30 cellular contexts compared by ENCODE assay signal in the genomic region with DNA sequence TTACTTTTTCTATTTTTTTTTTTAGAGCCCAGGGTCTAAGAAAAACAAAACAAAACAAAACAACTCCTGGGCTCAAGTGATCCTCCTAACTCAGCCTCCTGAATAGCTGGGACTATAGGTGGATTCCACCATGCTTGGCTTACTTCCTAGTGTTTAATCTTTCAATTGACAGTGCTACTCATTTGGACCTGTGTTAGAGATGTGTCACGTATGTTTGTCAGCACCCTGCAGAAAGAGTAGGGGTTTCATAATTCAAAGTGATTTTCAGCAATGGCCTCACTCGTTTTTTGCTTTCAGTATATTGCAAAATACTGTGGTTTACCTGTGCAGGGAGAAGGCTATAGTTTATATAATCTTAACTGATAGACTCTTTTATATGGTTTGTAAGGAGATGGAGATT.
"Had no signal": no experiment of that assay in that cellular context is flagged by ENCODE, and none has a peak within 500 bp of the region (broad histone marks: within the 10 kb centered on the region; RNA-seq: fewer than 3 reads in every experiment).

No MANE protein-coding gene starts in this region.

- H3K9me3 ChIP-seq: colonic mucosa, esophagus squamous epithelium, heart right ventricle, left lung, mucosa of descending colon, right lobe of liver, thoracic aorta, tibial nerve, upper lobe of left lung had no signal

- H3K4me3 ChIP-seq: colonic mucosa, esophagus squamous epithelium, heart right ventricle, left lung, mucosa of descending colon, right lobe of liver, thoracic aorta, tibial nerve, upper lobe of left lung had no signal

- H3K9me3 Mint-ChIP-seq: dendritic cell treated with granulocyte-macrophage colony-stimulating factor and Interleukin-4, amounts not matched to agents 40 ng/mL and 50 ng/mL, for 4 days; mesothelial cell of epicardium; natural killer cell treated with Interleukin-12 subunit alpha and Interleukin-12 subunit beta and Interleukin-15 and Interleukin-18, amount 100 ng/mL, for 72 hours had no signal

- H3K27ac Mint-ChIP-seq: dendritic cell treated with granulocyte-macrophage colony-stimulating factor and Interleukin-4, amounts not matched to agents 40 ng/mL and 50 ng/mL, for 4 days; mesothelial cell of epicardium; naive B cell; natural killer cell treated with Interleukin-12 subunit alpha and Interleukin-12 subunit beta and Interleukin-15 and Interleukin-18, amount 100 ng/mL, for 72 hours; progenitor cell of endocrine pancreas had no signal

- H3K27me3 Mint-ChIP-seq: dendritic cell treated with granulocyte-macrophage colony-stimulating factor and Interleukin-4, amounts not matched to agents 40 ng/mL and 50 ng/mL, for 4 days; naive B cell; progenitor cell of endocrine pancreas had no signal

- H3K36me3 Mint-ChIP-seq: mesothelial cell of epicardium; naive B cell; natural killer cell treated with Interleukin-12 subunit alpha and Interleukin-12 subunit beta and Interleukin-15 and Interleukin-18, amount 100 ng/mL, for 72 hours had no signal

- DNase-seq: colonic mucosa; effector CD8-positive, alpha-beta T cell; erythroblast; esophagus squamous epithelium; foreskin melanocyte; glutamatergic neuron; heart right ventricle; hippocampal formation; left cardiac atrium; left lung; mesenchymal stem cell; mucosa of descending colon; naive B cell; right lobe of liver; small intestine; stimulated activated CD4-positive, alpha-beta T cell treated with anti-CD3 and anti-CD28 coated beads, Interleukin-15, amount 100 ng/mL, for 24 hours; stimulated activated CD4-positive, alpha-beta T cell treated with anti-CD3 and anti-CD28 coated beads, Interleukin-2, amount 100 ng/mL, for 48 hours; stimulated activated naive CD4-positive, alpha-beta T cell; upper lobe of left lung had no signal

- H2AFZ ChIP-seq: parathyroid adenoma had no signal

- H3K4me1 Mint-ChIP-seq: mesothelial cell of epicardium, naive B cell had no signal

- H3K79me2 ChIP-seq: parathyroid adenoma had no signal

- H3K4me1 ChIP-seq: colonic mucosa, parathyroid adenoma, right lobe of liver, tibial nerve, upper lobe of left lung had no signal

- H3K36me3 ChIP-seq: colonic mucosa, esophagus squamous epithelium, heart right ventricle, left lung, right lobe of liver, thoracic aorta, tibial nerve, upper lobe of left lung had no signal

- H3K27ac ChIP-seq: colonic mucosa, esophagus squamous epithelium, heart right ventricle, left lung, parathyroid adenoma, right lobe of liver, thoracic aorta, tibial nerve, upper lobe of left lung had no signal

- H3K4me3 Mint-ChIP-seq: dendritic cell treated with granulocyte-macrophage colony-stimulating factor and Interleukin-4, amounts not matched to agents 40 ng/mL and 50 ng/mL, for 4 days; mesothelial cell of epicardium; naive B cell; natural killer cell treated with Interleukin-12 subunit alpha and Interleukin-12 subunit beta and Interleukin-15 and Interleukin-18, amount 100 ng/mL, for 72 hours; neural crest cell had no signal

- H3K9ac ChIP-seq: parathyroid adenoma had no signal

- ATAC-seq: heart right ventricle, left cardiac atrium, left lung, mucosa of descending colon, right lobe of liver had no signal

- FAIRE-seq: endothelial cell of umbilical vein, islet of Langerhans, small intestine, urothelium cell line had no signal

- H3K27me3 ChIP-seq: colonic mucosa, esophagus squamous epithelium, heart right ventricle, left lung, right lobe of liver, tibial nerve, upper lobe of left lung had no signal
